Comparison of ENCODE assay signal across 9 cellular contexts in the genomic region with DNA sequence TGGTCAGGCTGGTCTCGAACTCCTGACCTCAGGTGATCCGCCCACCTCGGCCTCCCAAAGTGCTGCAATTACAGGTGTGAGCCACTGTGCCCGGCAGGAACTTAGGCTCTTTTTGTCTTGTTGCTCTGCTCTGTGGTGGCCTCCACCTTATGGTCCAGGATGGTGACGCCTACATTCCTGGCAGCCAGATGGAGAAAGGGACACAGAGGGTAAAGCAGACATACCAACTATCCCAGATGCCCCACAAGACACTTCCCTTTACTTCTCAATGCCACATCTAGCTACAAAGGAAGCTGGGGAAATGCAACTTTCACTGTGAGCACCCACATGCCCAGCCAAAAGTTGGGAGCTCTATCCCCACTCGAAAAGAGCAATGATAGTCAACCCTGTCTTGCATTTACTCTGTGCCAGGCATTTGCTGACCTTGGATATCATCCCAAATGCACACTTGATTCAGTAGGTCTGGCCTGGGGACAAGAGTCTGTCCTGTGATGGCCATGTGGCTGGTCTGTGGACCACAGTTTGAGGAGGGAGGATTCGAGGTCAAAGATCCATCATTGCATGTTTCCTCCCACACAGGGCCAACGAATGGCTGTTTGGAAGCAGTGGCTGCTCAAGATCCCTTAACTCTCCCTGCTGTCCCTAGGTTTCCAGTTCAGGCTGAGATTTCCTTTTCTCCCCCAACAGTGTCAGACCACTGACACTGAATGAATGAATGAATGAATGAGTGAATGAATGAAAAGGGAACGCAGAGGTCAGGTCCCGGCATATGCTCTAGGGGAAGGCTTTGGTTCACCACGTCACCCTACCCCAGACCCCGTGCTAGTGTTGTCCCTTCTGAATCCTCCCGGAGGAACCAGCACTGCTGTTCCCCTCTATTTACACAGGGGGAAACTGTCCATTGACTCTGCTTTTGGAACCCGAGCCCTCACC. TPM values are rescaled to one million over a fixed set of nuclear protein-coding genes. Genes with fewer than 3 reads are reported as not detected.
DNase-seq lines count a peak whose midpoint lies in the region; ATAC-seq and TF ChIP-seq lines count a peak whose summit lies in the region.
"Had no signal": no experiment of that assay in that cellular context is flagged by ENCODE, and none has a peak within 500 bp of the region (broad histone marks: within the 10 kb centered on the region; RNA-seq: fewer than 3 reads in every experiment).

No MANE protein-coding gene starts in this region.

- H3K4me3 ChIP-seq in adrenal gland (no peak overlapping the region), mucosa of stomach (ENCODE audit: low read length) (no peak overlapping the region), tibial artery (no peak overlapping the region), left lung (no peak overlapping the region)

- H3K9me3 ChIP-seq in adrenal gland (replicated peaks in 1 of 3) (no peaks in the 10 kb centered on the region), mucosa of stomach (ENCODE audit: control insufficient read depth, low read length) (no peaks in the 10 kb centered on the region), tibial artery (no peaks in the 10 kb centered on the region), left lung (no peaks in the 10 kb centered on the region)

- H3K4me1 ChIP-seq in adrenal gland (replicated peaks in 1 of 2) (peaks cover 38 to 43% of the 10 kb centered on the region in 2 donors), mucosa of stomach (ENCODE audit: control insufficient read depth, insufficient read depth, low read length) (peaks cover 30% of the 10 kb centered on the region), tibial artery (peaks cover 0 to 41% (median 32%) of the 10 kb centered on the region in 4 donors), left lung (peaks cover 20 to 59% of the 10 kb centered on the region in 2 donors)

- H3K9ac ChIP-seq in mucosa of stomach (ENCODE audit: low read length) = peak overlapping the region; percentile 13

- TF ChIP-seq CTCF in adrenal gland (IDR thresholded peaks at IDR 0.05) = no peak
- no peak for TF ChIP-seq CTCF in tibial artery (IDR thresholded peaks at IDR 0.05)
- no peak for TF ChIP-seq CTCF in left lung (IDR thresholded peaks at IDR 0.05)

- no peaks in the 10 kb centered on the region for H3K27me3 ChIP-seq in adrenal gland
- no peaks in the 10 kb centered on the region for H3K27me3 ChIP-seq in mucosa of stomach (ENCODE audit: control insufficient read depth, insufficient read depth, low read length)
- H3K27me3 ChIP-seq in tibial artery = no peaks in the 10 kb centered on the region
- H3K27me3 ChIP-seq in left lung = no peaks in the 10 kb centered on the region

- peaks cover 36% of the 10 kb centered on the region for H3K4me1 Mint-ChIP-seq in activated T-cell treated with anti-CD3 and anti-CD28 coated beads, Interleukin-2, amount 50 U/mL, for 4 hours (ENCODE audit: low read depth)

- no peak for ATAC-seq in activated T-cell treated with anti-CD3 and anti-CD28 coated beads, Interleukin-2, amount 50 U/mL, for 4 hours
- ATAC-seq in HG02870 (IDR thresholded peaks at IDR 0.05; ENCODE audit: unreplicated experiment) = no peak
- ATAC-seq in left lung = no peak

- peak in 1 of 2 donors; percentile 43 for TF ChIP-seq POLR2A in adrenal gland (IDR thresholded peaks at IDR 0.05)

- no peaks in the 10 kb centered on the region for H3K36me3 Mint-ChIP-seq in activated T-cell treated with anti-CD3 and anti-CD28 coated beads, Interleukin-2, amount 50 U/mL, for 4 hours (ENCODE audit: insufficient read depth)

- peak overlapping the region; percentile 84 for H3K4me3 Mint-ChIP-seq in activated T-cell treated with anti-CD3 and anti-CD28 coated beads, Interleukin-2, amount 50 U/mL, for 4 hours

- no peaks in the 10 kb centered on the region for H3K27me3 Mint-ChIP-seq in activated T-cell treated with anti-CD3 and anti-CD28 coated beads, Interleukin-2, amount 50 U/mL, for 4 hours (ENCODE audit: low read depth)

- no peak for DNase-seq in activated T-cell treated with anti-CD3 and anti-CD28 coated beads, Interleukin-2, amount 50 U/mL, for 4 hours
- DNase-seq in activated T-cell treated with anti-CD3 and anti-CD28 coated beads, Interleukin-2, amount 50 U/mL, for 1 hour = no peak
- DNase-seq in adrenal gland (peak; percentile 76 to 93 (median 86)), tibial artery (peak in 1 of 2 donors; percentile 74), left lung (no peak)
- DNase-seq in NK-92 treated with Interleukin-12 subunit alpha and Interleukin-12 subunit beta, amount 100 ng/mL, for 24 hours (lab: John Stamatoyannopoulos, UW) = no peak
- DNase-seq: NCI-H1105 had no signal

- intact Hi-C loops in adrenal gland (cut with DNase I) = loop anchor here in 1 of 2 donors (5.0 kb wide), 1 partner anchor 50 kb away; no protein-coding TSS in a partner anchor
- intact Hi-C loops in tibial artery (cut with DNase I; ENCODE audit: low total_unique reads) = no loop called here
- intact Hi-C loops in left lung (cut with DNase I) = no loop called here

- 53 to 64% (median 63%) methylated on average over 11 to 14 of the region's 14 CpGs for WGBS in adrenal gland, 4 donors

- H3K27ac ChIP-seq in adrenal gland = peak overlapping the region; percentile 18 to 93 (median 92)
- H3K27ac ChIP-seq in tibial artery = peak overlapping the region; percentile 77 to 85
- H3K27ac ChIP-seq in left lung = peak overlapping the region in 1 of 2 donors; percentile 86

- no peaks in the 10 kb centered on the region for H3K9me3 Mint-ChIP-seq in activated T-cell treated with anti-CD3 and anti-CD28 coated beads, Interleukin-2, amount 50 U/mL, for 4 hours

- H3K36me3 ChIP-seq in adrenal gland (replicated peaks in 1 of 2) (no peaks in the 10 kb centered on the region), mucosa of stomach (ENCODE audit: control insufficient read depth, insufficient read depth, low read length) (no peaks in the 10 kb centered on the region), tibial artery (peaks cover 0 to 3% (median 0%) of the 10 kb centered on the region in 3 donors), left lung (peaks cover 0 to 5% of the 10 kb centered on the region in 2 donors)

RNA-seq across cellular contexts. Expression of gene ERGIC1, which starts 1.4 kb away (rescaled TPM):
- 10 to 100 TPM; 28.7 to 36.3 (median 32.1) TPM for total RNA-seq in activated T-cell treated with anti-CD3 and anti-CD28 coated beads, Interleukin-2, amount 50 U/mL, for 4 hours
- total RNA-seq in adrenal gland (100 to 1,000 TPM; 108 to 410 (median 254) TPM), left lung (100 to 1,000 TPM; 165 to 229 TPM)
- 100 to 1,000 TPM in 2 of 3 donors, 10 to 100 TPM in 1; 71.9 to 450 (median 103) TPM for polyA plus RNA-seq in adrenal gland

Comparison
In these comparisons a context has a peak if more than half of its experiments do, and no peak if none do; other contexts are left out.
1. DNase-seq: peak in adrenal gland (7 of 7); none in activated T-cell treated with anti-CD3 and anti-CD28 coated beads, Interleukin-2, amount 50 U/mL, for 4 hours (single experiment), activated T-cell treated with anti-CD3 and anti-CD28 coated beads, Interleukin-2, amount 50 U/mL, for 1 hour (single experiment), left lung (0 of 2) and NK-92 treated with Interleukin-12 subunit alpha and Interleukin-12 subunit beta, amount 100 ng/mL, for 24 hours (single experiment).